Comparison of ENCODE assay signal across 1 cellular context in the genomic region with DNA sequence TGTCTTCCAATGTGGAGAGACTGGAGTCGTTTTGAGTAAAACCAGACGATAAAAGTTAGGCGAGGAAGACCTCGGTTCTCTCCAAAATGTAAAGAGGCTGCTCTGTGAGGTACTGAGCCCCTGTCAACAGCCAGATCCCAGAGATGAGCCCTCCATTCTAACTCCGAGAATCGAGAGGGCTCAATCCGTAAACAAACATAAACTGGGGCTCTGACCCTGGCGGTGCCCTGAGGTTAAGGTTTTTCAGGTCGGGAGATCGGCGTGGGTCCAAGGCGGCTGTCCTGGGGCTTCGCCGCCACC.
TF ChIP-seq lines count a peak whose summit lies in the region.

No MANE protein-coding gene starts in this region.

TF ChIP-seq in A549, 52 proteins besides CTCF, POLR2A, EP300 and RAD21 (continued from another document):
- TF ChIP-seq, protein P1, sequence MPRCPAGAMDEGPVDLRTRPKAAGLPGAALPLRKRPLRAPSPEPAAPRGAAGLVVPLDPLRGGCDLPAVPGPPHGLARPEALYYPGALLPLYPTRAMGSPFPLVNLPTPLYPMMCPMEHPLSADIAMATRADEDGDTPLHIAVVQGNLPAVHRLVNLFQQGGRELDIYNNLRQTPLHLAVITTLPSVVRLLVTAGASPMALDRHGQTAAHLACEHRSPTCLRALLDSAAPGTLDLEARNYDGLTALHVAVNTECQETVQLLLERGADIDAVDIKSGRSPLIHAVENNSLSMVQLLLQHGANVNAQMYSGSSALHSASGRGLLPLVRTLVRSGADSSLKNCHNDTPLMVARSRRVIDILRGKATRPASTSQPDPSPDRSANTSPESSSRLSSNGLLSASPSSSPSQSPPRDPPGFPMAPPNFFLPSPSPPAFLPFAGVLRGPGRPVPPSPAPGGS (IDR thresholded peaks at IDR 0.05), result no peak
- TF ChIP-seq POLR2AphosphoS2 (conservative IDR thresholded peaks at IDR 0.05; ENCODE audit: low read length), result no peak
- no peak for TF ChIP-seq ZC3H11A (IDR thresholded peaks at IDR 0.05)
- TF ChIP-seq CBX8 (IDR thresholded peaks at IDR 0.05), result no peak
